Comparison of ENCODE assay signal across 10 cellular contexts in genomic region chr15:89837134-89837829, GRCh38. TPM values are rescaled to one million over a fixed set of nuclear protein-coding genes. Genes with fewer than 3 reads are reported as not detected.
DNase-seq lines count a peak whose midpoint lies in the region; ATAC-seq and TF ChIP-seq lines count a peak whose summit lies in the region.
"Had no signal": no experiment of that assay in that cellular context is flagged by ENCODE, and none has a peak within 500 bp of the region (broad histone marks: within the 10 kb centered on the region; RNA-seq: fewer than 3 reads in every experiment).

No MANE protein-coding gene starts in this region.

- H3K27ac ChIP-seq in SK-N-MC (peak overlapping the region; percentile 93), fibroblast of lung (ENCODE audit: insufficient read depth, low read length) (peak overlapping the region; percentile 85), sigmoid colon (peak overlapping the region; percentile 39 to 75 (median 59))
- H3K27ac ChIP-seq: KMS-11 had no signal

- peak overlapping the region; percentile 39 for H3K4me2 ChIP-seq in fibroblast of lung (ENCODE audit: extremely low read depth, insufficient read depth, low read length)
- H3K4me2 ChIP-seq: KMS-11 had no signal

- H4K20me1 ChIP-seq in fibroblast of lung (ENCODE audit: control insufficient read depth, extremely low read depth, insufficient read depth, low read length), result no peaks in the 10 kb centered on the region

- WGBS in sigmoid colon, 2 donors, result 57 to 62% methylated on average over 6 of the region's 6 CpGs

- H3K4me1 ChIP-seq in fibroblast of lung (ENCODE audit: control insufficient read depth, extremely low read depth, insufficient read depth, low read length) (peaks cover 22% of the 10 kb centered on the region), sigmoid colon (peaks cover 0 to 32% (median 16%) of the 10 kb centered on the region in 4 donors)

- H3K9me3 ChIP-seq in SK-N-MC (ENCODE audit: low read depth, low read length), result no peaks in the 10 kb centered on the region
- H3K9me3 ChIP-seq in fibroblast of lung (ENCODE audit: control insufficient read depth, insufficient read depth, low read depth, low read length), result no peaks in the 10 kb centered on the region
- no peaks in the 10 kb centered on the region for H3K9me3 ChIP-seq in sigmoid colon

- DNase-seq in EL (peak; percentile 35), SK-N-MC (ENCODE audit: low read depth, low spot score) (no peak), fibroblast of lung (ENCODE audit: low read depth in 2 of 2) (peak; percentile 33 to 72), sigmoid colon (no peak), NCI-H1417 treated with DMSO at 0.1 percent for 48 hours (lab: John Stamatoyannopoulos, UW) (no peak), DMS79 treated with DMSO at 0.1 percent for 48 hours (lab: John Stamatoyannopoulos, UW) (no peak), NCI-H187 treated with DMSO at 0.1 percent for 48 hours (lab: John Stamatoyannopoulos, UW) (no peak)
- DNase-seq: cerebellar nuclear complex had no signal

- TF ChIP-seq EP300 in sigmoid colon (IDR thresholded peaks at IDR 0.05), result no peak

- TF ChIP-seq CTCF in fibroblast of lung (conservative IDR thresholded peaks at IDR 0.05 in 1 of 2, IDR thresholded peaks at IDR 0.05 in 1 of 2; ENCODE audit: low read depth in 1 of 2, low read length in 2 of 2) (no peak), sigmoid colon (IDR thresholded peaks at IDR 0.05) (no peak)

- H3K27me3 ChIP-seq in fibroblast of lung (ENCODE audit: control insufficient read depth, insufficient read depth, low read length), result no peaks in the 10 kb centered on the region
- no peaks in the 10 kb centered on the region for H3K27me3 ChIP-seq in sigmoid colon

- intact Hi-C loops in sigmoid colon (cut with DNase I), result loop anchor here (10.0 kb wide), 1 partner anchor 72 kb away; no protein-coding TSS in a partner anchor

- ATAC-seq in HG02938 (IDR thresholded peaks at IDR 0.05; ENCODE audit: unreplicated experiment), result no peak

- no peak for TF ChIP-seq POLR2A in sigmoid colon (IDR thresholded peaks at IDR 0.05)

- peak overlapping the region; percentile 47 for H3K4me3 ChIP-seq in SK-N-MC
- peak overlapping the region in 1 of 4 experiments; percentile 15 for H3K4me3 ChIP-seq in fibroblast of lung (replicated peaks in 1 of 4; ENCODE audit: control extremely low read depth in 1 of 4, insufficient read depth in 1 of 4, low read depth in 3 of 4, low read length in 4 of 4)
- no peak overlapping the region for H3K4me3 ChIP-seq in sigmoid colon

- H3K36me3 ChIP-seq in SK-N-MC (ENCODE audit: insufficient read depth, low read length) (peaks cover 33% of the 10 kb centered on the region), fibroblast of lung (ENCODE audit: control insufficient read depth, insufficient read depth, low read length) (peaks cover 17% of the 10 kb centered on the region), sigmoid colon (peaks cover 17 to 43% (median 28%) of the 10 kb centered on the region in 4 donors)

- no peak overlapping the region for H2AFZ ChIP-seq in fibroblast of lung (ENCODE audit: low read length)

- H3K9ac ChIP-seq in SK-N-MC (ENCODE audit: insufficient read length) (peak overlapping the region; percentile 43), fibroblast of lung (ENCODE audit: insufficient read depth, low read length) (no peak overlapping the region)
- H3K9ac ChIP-seq: KMS-11 had no signal

- no peaks in the 10 kb centered on the region for H3K79me2 ChIP-seq in fibroblast of lung (ENCODE audit: control insufficient read depth, insufficient read depth, low read length)

RNA-seq across cellular contexts. Expression of gene ANPEP, which starts 22.6 kb away (rescaled TPM):
- total RNA-seq in fibroblast of lung, result 21.6 and 70.8 TPM in 2 replicates
- 72.8 and 116 TPM in 2 replicates for polyA plus RNA-seq in fibroblast of lung
- 144 and 173 TPM in 2 replicates for polyA plus RNA-seq in fibroblast of lung (2012)
- polyA minus RNA-seq in fibroblast of lung (ENCODE audit: low replicate concordance), result 363 and 403 TPM in 2 replicates
- 10 to 100 TPM in 1 of 4 donors, 1 to 10 TPM in 3; 4.4 to 24.6 (median 6.2) TPM for total RNA-seq in sigmoid colon
- 100 to 1,000 TPM; 108 to 229 (median 166) TPM for polyA plus RNA-seq in sigmoid colon

RNA-seq across cellular contexts. Expression of gene AP3S2, which starts 56.5 kb away (rescaled TPM):
- total RNA-seq in fibroblast of lung, result 49.1 and 69.5 TPM in 2 replicates
- 44.5 and 54.4 TPM in 2 replicates for polyA plus RNA-seq in fibroblast of lung
- polyA plus RNA-seq in fibroblast of lung (2012), result 26.1 and 30.1 TPM in 2 replicates
- 17.2 and 42.8 TPM in 2 replicates for polyA minus RNA-seq in fibroblast of lung (ENCODE audit: low replicate concordance)
- total RNA-seq in sigmoid colon, result 10 to 100 TPM; 24.1 to 37.8 (median 26.6) TPM
- 10 to 100 TPM; 33.5 to 88.5 (median 51.7) TPM for polyA plus RNA-seq in sigmoid colon

Comparison
In these comparisons a context has a peak if more than half of its experiments do, and no peak if none do; other contexts are left out.
1. DNase-seq: peak in EL (single experiment) and fibroblast of lung (2 of 2); none in SK-N-MC (single experiment), sigmoid colon (single experiment), NCI-H1417 treated with DMSO at 0.1 percent for 48 hours (single experiment), DMS79 treated with DMSO at 0.1 percent for 48 hours (single experiment) and NCI-H187 treated with DMSO at 0.1 percent for 48 hours (single experiment).
2. Peak in every context shown above with its lines, with median percentiles within 50 percentile points of each other: H3K27ac ChIP-seq.